16 cellular contexts compared by ENCODE assay signal in the genomic region with DNA sequence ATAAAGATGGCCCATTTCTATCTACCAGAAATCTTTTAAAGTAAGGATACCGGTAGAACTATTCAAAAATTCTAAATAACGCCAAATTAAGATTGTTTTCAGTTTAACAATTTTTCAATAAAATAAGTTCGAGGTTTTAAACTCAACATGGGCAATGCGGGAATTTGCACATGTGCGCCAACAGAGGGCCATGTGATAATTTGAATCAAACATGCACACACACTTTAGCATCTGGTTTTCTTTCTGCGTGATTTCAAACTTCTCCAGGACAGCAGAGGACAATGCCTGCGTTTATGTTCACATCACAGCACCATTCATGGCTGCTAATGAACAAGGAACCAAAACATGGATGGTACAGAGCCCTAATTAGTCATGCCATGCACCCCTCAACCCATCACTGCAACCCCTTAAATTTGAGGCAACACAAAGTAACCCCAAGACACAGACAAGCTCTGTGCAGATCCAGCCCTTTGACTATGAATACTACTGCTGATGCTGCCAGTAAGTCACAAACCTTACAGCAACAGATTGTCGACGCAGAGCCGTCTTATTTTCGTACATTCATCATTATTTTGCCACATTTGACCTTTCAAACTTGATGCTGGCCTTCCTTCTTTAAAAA. TPM values are rescaled to one million over a fixed set of nuclear protein-coding genes. Genes with fewer than 3 reads are reported as not detected.
DNase-seq lines count a peak whose midpoint lies in the region; ATAC-seq and TF ChIP-seq lines count a peak whose summit lies in the region.
"Had no signal": no experiment of that assay in that cellular context is flagged by ENCODE, and none has a peak within 500 bp of the region (broad histone marks: within the 10 kb centered on the region; RNA-seq: fewer than 3 reads in every experiment).

No MANE protein-coding gene starts in this region.

- peak overlapping the region; percentile 95 for H3K4me2 ChIP-seq in GM23338

- peak overlapping the region; percentile 74 for H3K4me3 Mint-ChIP-seq in GM23338
- H3K4me3 Mint-ChIP-seq: activated naive CD4-positive, alpha-beta T cell treated with anti-CD3 and anti-CD28 coated beads, Interleukin-2, amount 10 ng/mL, durations not matched to agents 7 days and 5 days; CD4-positive, alpha-beta T cell; central memory CD8-positive, alpha-beta T cell had no signal

- H3K9me2 ChIP-seq in GM23338 (ENCODE audit: insufficient read depth) = no peaks in the 10 kb centered on the region

- no peak overlapping the region for H2AFZ ChIP-seq in GM23338

- intact Hi-C loops in stomach (cut with DNase I; ENCODE audit: low total_unique reads) = no loop called here

- H3K36me3 ChIP-seq in GM23338 (ENCODE audit: insufficient read depth) = no peaks in the 10 kb centered on the region
- H3K36me3 ChIP-seq in stomach = no peaks in the 10 kb centered on the region
- H3K36me3 ChIP-seq: WERI-Rb-1 had no signal

- H3K79me2 ChIP-seq in GM23338 (replicated peaks; ENCODE audit: insufficient read depth) = peaks cover 14% of the 10 kb centered on the region; the same call in 1 of the 2 replicates

- H3K27me3 ChIP-seq in GM23338 (ENCODE audit: insufficient read depth) (peaks cover 46% of the 10 kb centered on the region), stomach (peaks cover 20 to 65% (median 32%) of the 10 kb centered on the region in 3 donors)
- H3K27me3 ChIP-seq: testis had no signal

- TF ChIP-seq POLR2A in stomach (IDR thresholded peaks at IDR 0.05) = no peak

- H3K4me3 ChIP-seq in GM23338 = 0 out of 2 replicates have a peak overlapping the region, but pooled peaks have one; percentile 17
- H3K4me3 ChIP-seq in stomach = no peak overlapping the region
- H3K4me3 ChIP-seq: psoas muscle, testis had no signal

- no peaks in the 10 kb centered on the region for H3K9me3 Mint-ChIP-seq in GM23338
- H3K9me3 Mint-ChIP-seq: activated naive CD4-positive, alpha-beta T cell treated with anti-CD3 and anti-CD28 coated beads, Interleukin-2, amount 10 ng/mL, durations not matched to agents 7 days and 5 days; CD4-positive, alpha-beta T cell; central memory CD8-positive, alpha-beta T cell had no signal

- peaks cover 28% of the 10 kb centered on the region for H3K4me1 ChIP-seq in GM23338 (ENCODE audit: insufficient read depth)
- H3K4me1 ChIP-seq in stomach = peaks cover 33 to 39% (median 36%) of the 10 kb centered on the region in 4 donors

- H3K27me3 Mint-ChIP-seq in GM23338 (ENCODE audit: insufficient read depth, low read depth, poor library complexity) = peaks cover 42% of the 10 kb centered on the region

- no peak overlapping the region for H3K27ac Mint-ChIP-seq in GM23338
- H3K27ac Mint-ChIP-seq: activated naive CD4-positive, alpha-beta T cell treated with anti-CD3 and anti-CD28 coated beads, Interleukin-2, amount 10 ng/mL, durations not matched to agents 7 days and 5 days; CD4-positive, alpha-beta T cell had no signal

- no peaks in the 10 kb centered on the region for H3K9me3 ChIP-seq in stomach
- H3K9me3 ChIP-seq: psoas muscle, testis had no signal

- in situ Hi-C loops in SK-MEL-5 (cut with HindIII; ENCODE audit: low pct_unique_long_range_greater_than_20kb, low sequenced_read_pairs) = no loop called here

- H4K20me1 ChIP-seq in GM23338 (replicated peaks; ENCODE audit: insufficient read depth) = peaks cover 6% of the 10 kb centered on the region; the same call in 1 of the 2 replicates

- WGBS in stomach, 5 donors = 79 to 87% (median 85%) methylated on average over 11 of the region's 11 CpGs

- no peaks in the 10 kb centered on the region; the same call in 2 of the 3 replicates for H3K36me3 Mint-ChIP-seq in GM23338 (ENCODE audit: low read depth)

- ATAC-seq in GM23338 (no peak), HG02759 (IDR thresholded peaks at IDR 0.05; ENCODE audit: unreplicated experiment) (no peak)
- ATAC-seq: psoas muscle had no signal

- peaks cover 7% of the 10 kb centered on the region; the same call in 1 of the 2 replicates for H3F3A ChIP-seq in GM23338 (replicated peaks; ENCODE audit: low read depth)

- H3K27ac ChIP-seq in GM23338 (ENCODE audit: low read depth) (no peak overlapping the region), stomach (no peak overlapping the region)
- H3K27ac ChIP-seq: psoas muscle, testis, WERI-Rb-1 had no signal

- DNase-seq in GM23338 (ENCODE audit: low spot score) (no peak), SK-MEL-5 (ENCODE audit: low read depth, low spot score) (peak; percentile 28), fibroblast of gingiva (ENCODE audit: low read depth) (peak; percentile 42), superior temporal gyrus (ENCODE audit: extremely low spot score) (peak; percentile 55), HUDEP-2 (lab: John Stamatoyannopoulos, UW; ENCODE audit: unreplicated experiment in 76 of 76) (no peak), stomach (no peak)
- DNase-seq: activated naive CD4-positive, alpha-beta T cell treated with anti-CD3 and anti-CD28 coated beads, Interleukin-2, amount 10 ng/mL, durations not matched to agents 7 days and 5 days; CD4-positive, alpha-beta T cell; kidney glomerular epithelial cell; NCI-H2171 treated with DMSO at 0.1 percent for 48 hours; psoas muscle; stimulated activated CD4-positive, alpha-beta T cell treated with anti-CD3 and anti-CD28 coated beads, Interleukin-15, amount 100 ng/mL, for 24 hours; testis; WERI-Rb-1 had no signal

- TF ChIP-seq EP300 in stomach (IDR thresholded peaks at IDR 0.05) = no peak

- H3K4me1 Mint-ChIP-seq in GM23338 = peaks cover 37% of the 10 kb centered on the region

- no peak for TF ChIP-seq CTCF in GM23338 (conservative IDR thresholded peaks at IDR 0.05; ENCODE audit: low read depth in 2 of 2)
- no peak for TF ChIP-seq CTCF in stomach (IDR thresholded peaks at IDR 0.05)

TF ChIP-seq in GM23338, 12 proteins besides CTCF, POLR2A, EP300 and RAD21 (continues in another document):
- no peak for TF ChIP-seq JUNB (IDR thresholded peaks at IDR 0.05; ENCODE audit: unreplicated experiment)
- TF ChIP-seq, protein P1, sequence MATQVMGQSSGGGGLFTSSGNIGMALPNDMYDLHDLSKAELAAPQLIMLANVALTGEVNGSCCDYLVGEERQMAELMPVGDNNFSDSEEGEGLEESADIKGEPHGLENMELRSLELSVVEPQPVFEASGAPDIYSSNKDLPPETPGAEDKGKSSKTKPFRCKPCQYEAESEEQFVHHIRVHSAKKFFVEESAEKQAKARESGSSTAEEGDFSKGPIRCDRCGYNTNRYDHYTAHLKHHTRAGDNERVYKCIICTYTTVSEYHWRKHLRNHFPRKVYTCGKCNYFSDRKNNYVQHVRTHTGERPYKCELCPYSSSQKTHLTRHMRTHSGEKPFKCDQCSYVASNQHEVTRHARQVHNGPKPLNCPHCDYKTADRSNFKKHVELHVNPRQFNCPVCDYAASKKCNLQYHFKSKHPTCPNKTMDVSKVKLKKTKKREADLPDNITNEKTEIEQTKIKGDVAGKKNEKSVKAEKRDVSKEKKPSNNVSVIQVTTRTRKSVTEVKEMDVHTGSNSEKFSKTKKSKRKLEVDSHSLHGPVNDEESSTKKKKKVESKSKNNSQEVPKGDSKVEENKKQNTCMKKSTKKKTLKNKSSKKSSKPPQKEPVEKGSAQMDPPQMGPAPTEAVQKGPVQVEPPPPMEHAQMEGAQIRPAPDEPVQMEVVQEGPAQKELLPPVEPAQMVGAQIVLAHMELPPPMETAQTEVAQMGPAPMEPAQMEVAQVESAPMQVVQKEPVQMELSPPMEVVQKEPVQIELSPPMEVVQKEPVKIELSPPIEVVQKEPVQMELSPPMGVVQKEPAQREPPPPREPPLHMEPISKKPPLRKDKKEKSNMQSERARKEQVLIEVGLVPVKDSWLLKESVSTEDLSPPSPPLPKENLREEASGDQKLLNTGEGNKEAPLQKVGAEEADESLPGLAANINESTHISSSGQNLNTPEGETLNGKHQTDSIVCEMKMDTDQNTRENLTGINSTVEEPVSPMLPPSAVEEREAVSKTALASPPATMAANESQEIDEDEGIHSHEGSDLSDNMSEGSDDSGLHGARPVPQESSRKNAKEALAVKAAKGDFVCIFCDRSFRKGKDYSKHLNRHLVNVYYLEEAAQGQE (IDR thresholded peaks at IDR 0.05; ENCODE audit: unreplicated experiment) = no peak
- no peak for TF ChIP-seq NANOG (IDR thresholded peaks at IDR 0.05; ENCODE audit: borderline replicate concordance)
- no peak for TF ChIP-seq EZH2 (IDR thresholded peaks at IDR 0.05; ENCODE audit: low read depth, unreplicated experiment)
- TF ChIP-seq EZH2phosphoT487 (IDR thresholded peaks at IDR 0.05; ENCODE audit: unreplicated experiment) = no peak
- TF ChIP-seq STAT1 (IDR thresholded peaks at IDR 0.05; ENCODE audit: unreplicated experiment) = no peak
- no peak for TF ChIP-seq ZNF331 (CRISPR knock-in tag; IDR thresholded peaks at IDR 0.05; ENCODE audit: low read depth)
- no peak for TF ChIP-seq ZNF114 (CRISPR knock-in tag; IDR thresholded peaks at IDR 0.05)
- no peak for TF ChIP-seq POLR2AphosphoS5 (IDR thresholded peaks at IDR 0.05; ENCODE audit: low read depth)
- TF ChIP-seq CREB1 (CRISPR knock-in tag; IDR thresholded peaks at IDR 0.05; ENCODE audit: low read depth) = no peak

RNA-seq across cellular contexts. Expression of a gene that starts 2.8 kb away (rescaled TPM):
- 2.5 and 2.9 TPM in 2 replicates for total RNA-seq in GM23338 (2014; rRNA removed; shearing (Covaris generic))
- polyA plus RNA-seq in GM23338 (2016; fragmentation: Nextera tagmentation; extraction: Ambion mirVana) (1.1 and 1.3 TPM in 2 replicates), stomach (under 1 TPM; 0.15 to 0.81 (median 0.33) TPM)
- total RNA-seq in SK-MEL-5 (2014; rRNA removed; shearing (Covaris generic)) = 0.03 TPM in 1 of 2 replicates, not detected in the other
- not detected in 2 replicates for polyA plus RNA-seq in SK-MEL-5 (2015; cell fraction: cytosol; rRNA removed)
- not detected in 2 replicates for polyA plus RNA-seq in SK-MEL-5 (2015; cell fraction: nucleus; rRNA removed)
- 1 to 10 TPM in 4 of 5 donors, under 1 TPM in 1; 0.89 to 1.7 (median 1.2) TPM for total RNA-seq in stomach
- total RNA-seq: CD4-positive, alpha-beta T cell had no signal

Comparison
In these comparisons a context has a peak if more than half of its experiments do, and no peak if none do; other contexts are left out.
1. DNase-seq: peak in SK-MEL-5 (single experiment), fibroblast of gingiva (single experiment) and superior temporal gyrus (single experiment); none in GM23338 (single experiment), HUDEP-2 (0 of 76) and stomach (single experiment).